Comparison of ENCODE assay signal across 14 cellular contexts in the genomic region with DNA sequence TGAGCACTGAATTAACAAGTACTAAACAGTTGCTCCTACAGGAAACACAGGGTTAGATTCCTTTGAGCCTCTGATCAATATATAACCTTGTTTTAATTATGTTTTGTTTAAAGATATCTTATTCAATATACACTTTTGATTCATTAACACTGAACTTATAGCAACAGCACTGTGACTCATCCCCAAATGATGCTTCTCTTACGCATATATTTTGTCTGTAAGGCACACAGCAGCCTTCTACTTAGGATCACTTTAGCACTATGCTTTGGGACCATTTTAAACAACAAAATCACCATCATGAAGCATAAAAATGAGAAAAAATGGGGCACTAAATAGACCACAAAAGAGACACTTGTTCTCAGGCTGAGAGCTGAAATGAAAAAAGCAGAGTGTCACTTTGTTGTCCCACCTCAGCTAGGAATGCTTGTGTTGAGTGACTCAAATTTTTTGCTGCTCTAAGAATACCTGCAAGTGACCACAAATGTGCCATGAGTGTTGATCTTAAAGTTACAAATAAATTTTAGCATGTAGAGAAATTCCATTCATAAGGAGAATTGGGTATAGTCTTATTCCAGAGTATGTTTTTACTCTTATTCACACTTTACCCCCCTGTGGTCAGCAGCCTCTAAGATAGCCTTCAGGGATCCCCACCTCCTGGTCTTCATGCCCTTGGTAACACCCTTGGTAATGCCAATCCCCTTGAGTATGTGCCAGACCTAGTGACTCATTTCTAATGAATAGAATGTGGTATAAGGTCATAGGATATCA.
DNase-seq lines count a peak whose midpoint lies in the region; ATAC-seq and TF ChIP-seq lines count a peak whose summit lies in the region.
"Had no signal": no experiment of that assay in that cellular context is flagged by ENCODE, and none has a peak within 500 bp of the region (broad histone marks: within the 10 kb centered on the region; RNA-seq: fewer than 3 reads in every experiment).

No MANE protein-coding gene starts in this region.

- intact Hi-C loops in left lung (cut with DNase I) (no loop called here), left ventricle myocardium superior (cut with micrococcal nuclease) (no loop called here)

- no peaks in the 10 kb centered on the region for H3K4me1 ChIP-seq in left lung

- no peaks in the 10 kb centered on the region for H3K9me3 ChIP-seq in left lung

- TF ChIP-seq CTCF in astrocyte of the spinal cord (IDR thresholded peaks at IDR 0.05; ENCODE audit: low read depth, low read length), result no peak
- no peak for TF ChIP-seq CTCF in left lung (IDR thresholded peaks at IDR 0.05)

- in situ Hi-C loops in astrocyte of the spinal cord (cut with HindIII; ENCODE audit: low sequenced_read_pairs), result no loop called here

- H3K27me3 ChIP-seq in left lung, result no peaks in the 10 kb centered on the region
- H3K27me3 ChIP-seq: cardiac muscle cell, gastroesophageal sphincter had no signal

- ATAC-seq in left lung, result peak; percentile 82
- no peak for ATAC-seq in left ventricle myocardium superior
- no peak for ATAC-seq in GM21825 (IDR thresholded peaks at IDR 0.05; ENCODE audit: unreplicated experiment)
- ATAC-seq: activated CD8-positive, alpha-beta memory T cell treated with anti-CD3 and anti-CD28 coated beads, Interleukin-2, amount 10 ng/mL, durations not matched to agents 7 days and 5 days; effector memory CD8-positive, alpha-beta T cell; gastroesophageal sphincter had no signal

- H3K36me3 ChIP-seq in left lung, result no peaks in the 10 kb centered on the region
- H3K36me3 ChIP-seq: cardiac muscle cell, gastroesophageal sphincter had no signal

- H3K4me3 ChIP-seq in astrocyte of the spinal cord (ENCODE audit: low read depth, low read length) (no peak overlapping the region), left lung (no peak overlapping the region)
- H3K4me3 ChIP-seq: cardiac muscle cell, gastroesophageal sphincter had no signal

- DNase-seq in Daoy (ENCODE audit: low read depth) (peak; percentile 65), LHCN-M2 (ENCODE audit: low read depth) (peak; percentile 86), astrocyte of the spinal cord (ENCODE audit: low read depth, low spot score) (peak; percentile 62), left lung (no peak), left ventricle myocardium superior (no peak), NCI-H526 treated with DMSO at 0.1 percent for 48 hours (lab: John Stamatoyannopoulos, UW) (no peak), NCI-H146 (lab: John Stamatoyannopoulos, UW) (no peak)
- DNase-seq: activated CD8-positive, alpha-beta memory T cell treated with anti-CD3 and anti-CD28 coated beads, Interleukin-2, amount 10 ng/mL, durations not matched to agents 7 days and 5 days; activated naive CD4-positive, alpha-beta T cell treated with Interleukin-2 at 50 U/mL for 16 hours; DMS79 treated with DMSO at 0.1 percent for 48 hours; effector memory CD8-positive, alpha-beta T cell had no signal

- H3K27ac ChIP-seq in left lung, result peak overlapping the region; percentile 1 to 39
- H3K27ac ChIP-seq: cardiac muscle cell, gastroesophageal sphincter had no signal

Comparison
In these comparisons a context has a peak if more than half of its experiments do, and no peak if none do; other contexts are left out.
1. DNase-seq: peak in Daoy (single experiment), LHCN-M2 (single experiment) and astrocyte of the spinal cord (single experiment); none in left lung (0 of 2), left ventricle myocardium superior (single experiment), NCI-H526 treated with DMSO at 0.1 percent for 48 hours (single experiment) and NCI-H146 (single experiment).